Comparison of ENCODE assay signal across 8 cellular contexts in genomic region chr19:36331353-36332228, GRCh38. TPM values are rescaled to one million over a fixed set of nuclear protein-coding genes. Genes with fewer than 3 reads are reported as not detected.
A peak's percentile ranks its signal among the peaks of the same experiment; 100 is the strongest.
DNase-seq lines count a peak whose midpoint lies in the region; ATAC-seq and TF ChIP-seq lines count a peak whose summit lies in the region.

No MANE protein-coding gene starts in this region.

- H3K4me1 ChIP-seq in adrenal gland (replicated peaks in 1 of 2), result peaks cover 10% of the 10 kb centered on the region in 2 donors
- H3K4me1 ChIP-seq in heart left ventricle, result peaks cover 0 to 15% (median 12%) of the 10 kb centered on the region in 12 donors
- no peaks in the 10 kb centered on the region for H3K4me1 ChIP-seq in parathyroid adenoma
- peaks cover 0 to 14% (median 8%) of the 10 kb centered on the region in 4 donors for H3K4me1 ChIP-seq in tibial artery

- H3K27me3 ChIP-seq in adrenal gland (no peaks in the 10 kb centered on the region), heart left ventricle (no peaks in the 10 kb centered on the region), parathyroid adenoma (ENCODE audit: control insufficient read depth, insufficient read depth, low read length) (no peaks in the 10 kb centered on the region), tibial artery (no peaks in the 10 kb centered on the region)

- peak overlapping the region; percentile 51 for H2AFZ ChIP-seq in parathyroid adenoma

- H3K36me3 ChIP-seq in adrenal gland (replicated peaks in 1 of 2) (peaks cover 0 to 2% of the 10 kb centered on the region in 2 donors), heart left ventricle (peaks cover 0 to 26% (median 12%) of the 10 kb centered on the region in 9 donors), parathyroid adenoma (ENCODE audit: control insufficient read depth, insufficient read depth, low read length) (no peaks in the 10 kb centered on the region), tibial artery (peaks cover 26 to 40% (median 37%) of the 10 kb centered on the region in 3 donors)

- no peak overlapping the region for H3K27ac ChIP-seq in adrenal gland
- H3K27ac ChIP-seq in heart left ventricle, result peak overlapping the region in 7 of 12 donors; percentile 15 to 65 (median 58)
- no peak overlapping the region for H3K27ac ChIP-seq in parathyroid adenoma
- peak overlapping the region; percentile 40 to 55 for H3K27ac ChIP-seq in tibial artery

- ATAC-seq in GM18505 (IDR thresholded peaks at IDR 0.05; ENCODE audit: unreplicated experiment) (peak; percentile 79), SK-N-SH treated with all-trans-retinoic acid at 6 μM for 48 hours (peak; percentile 100), heart left ventricle (peak; percentile 97 to 100 (median 99)), HG03097 (IDR thresholded peaks at IDR 0.05; ENCODE audit: low FRiP score, unreplicated experiment) (no peak)

- H3K4me2 ChIP-seq in parathyroid adenoma (ENCODE audit: low read length), result peak overlapping the region; percentile 90

- peak in 2 of 6 experiments; percentile 38 to 39 for TF ChIP-seq CTCF in adrenal gland (IDR thresholded peaks at IDR 0.05)
- TF ChIP-seq CTCF in heart left ventricle (IDR thresholded peaks at IDR 0.05), result peak in 2 of 12 donors; percentile 9 to 11
- TF ChIP-seq CTCF in parathyroid adenoma (IDR thresholded peaks at IDR 0.05), result no peak
- TF ChIP-seq CTCF in tibial artery (IDR thresholded peaks at IDR 0.05), result peak; percentile 5 to 25

- peak; percentile 34 for TF ChIP-seq POLR2A in GM18505 (IDR thresholded peaks at IDR 0.05; ENCODE audit: borderline replicate concordance, extremely low read depth, insufficient read depth, insufficient read length)
- no peak for TF ChIP-seq POLR2A in adrenal gland (IDR thresholded peaks at IDR 0.05)
- peak in 1 of 2 donors; percentile 40 for TF ChIP-seq POLR2A in heart left ventricle (IDR thresholded peaks at IDR 0.05)

- H3K4me3 ChIP-seq in adrenal gland (peak overlapping the region in 3 of 4 donors; percentile 40 to 89 (median 61)), heart left ventricle (peak overlapping the region; percentile 65 to 95 (median 76)), parathyroid adenoma (ENCODE audit: low read depth, low read length) (peak overlapping the region; percentile 60), tibial artery (peak overlapping the region; percentile 79 to 90)

- no peaks in the 10 kb centered on the region for H3K9me3 ChIP-seq in adrenal gland (replicated peaks in 1 of 3)
- peaks cover 0 to 28% (median 0%) of the 10 kb centered on the region in 12 donors for H3K9me3 ChIP-seq in heart left ventricle
- H3K9me3 ChIP-seq in parathyroid adenoma (ENCODE audit: control insufficient read depth, low read length), result no peaks in the 10 kb centered on the region
- H3K9me3 ChIP-seq in tibial artery, result peaks cover 0 to 15% (median 0%) of the 10 kb centered on the region in 3 donors

- 0 to 1% (median 1%) methylated on average over 28 to 43 of the region's 43 CpGs for WGBS in adrenal gland, 4 donors
- 1% methylated on average over 35 to 43 of the region's 43 CpGs for whole genome bisulfite sequencing in heart left ventricle, 4 donors

- no peaks in the 10 kb centered on the region for H3K79me2 ChIP-seq in parathyroid adenoma

- DNase-seq in HUDEP-2 (lab: John Stamatoyannopoulos, UW; ENCODE audit: unreplicated experiment in 76 of 76), result peak in 42 of 76 experiments; percentile 4 to 76 (median 24)
- peak; percentile 90 to 98 (median 90) for DNase-seq in adrenal gland
- peak; percentile 87 to 91 (median 88) for DNase-seq in heart left ventricle
- peak; percentile 70 to 89 for DNase-seq in tibial artery

- intact Hi-C loops in adrenal gland (cut with DNase I), result no loop called here
- intact Hi-C loops in heart left ventricle (cut with DNase I), result loop anchor here in 1 of 10 donors (2.0 to 5.0 kb wide), 2 partner anchors 47 to 521 kb away; partner anchors contain the start of genes ZFP14 and ZNF345
- intact Hi-C loops in tibial artery (cut with DNase I; ENCODE audit: low total_unique reads), result no loop called here

- H3K9ac ChIP-seq in parathyroid adenoma, result no peak overlapping the region

TF ChIP-seq in SK-N-SH treated with all-trans-retinoic acid at 6 μM for 48 hours, 23 proteins besides CTCF, POLR2A, EP300 and RAD21:
- TF ChIP-seq SNAI2 (CRISPR knock-in tag; IDR thresholded peaks at IDR 0.05) (no peak), TCF4 (CRISPR knock-in tag; IDR thresholded peaks at IDR 0.05; ENCODE audit: borderline replicate concordance) (peak; percentile 53; the same call in 1 of the 2 replicates)
- TF ChIP-seq, protein P1, sequence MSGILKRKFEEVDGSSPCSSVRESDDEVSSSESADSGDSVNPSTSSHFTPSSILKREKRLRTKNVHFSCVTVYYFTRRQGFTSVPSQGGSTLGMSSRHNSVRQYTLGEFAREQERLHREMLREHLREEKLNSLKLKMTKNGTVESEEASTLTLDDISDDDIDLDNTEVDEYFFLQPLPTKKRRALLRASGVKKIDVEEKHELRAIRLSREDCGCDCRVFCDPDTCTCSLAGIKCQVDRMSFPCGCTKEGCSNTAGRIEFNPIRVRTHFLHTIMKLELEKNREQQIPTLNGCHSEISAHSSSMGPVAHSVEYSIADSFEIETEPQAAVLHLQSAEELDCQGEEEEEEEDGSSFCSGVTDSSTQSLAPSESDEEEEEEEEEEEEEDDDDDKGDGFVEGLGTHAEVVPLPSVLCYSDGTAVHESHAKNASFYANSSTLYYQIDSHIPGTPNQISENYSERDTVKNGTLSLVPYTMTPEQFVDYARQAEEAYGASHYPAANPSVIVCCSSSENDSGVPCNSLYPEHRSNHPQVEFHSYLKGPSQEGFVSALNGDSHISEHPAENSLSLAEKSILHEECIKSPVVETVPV (CRISPR knock-in tag; IDR thresholded peaks at IDR 0.05), result peak; percentile 27; the same call in 1 of the 2 replicates

RNA-seq across cellular contexts. Expression of gene ZFP14, which starts 47.4 kb away (rescaled TPM):
- total RNA-seq in adrenal gland, result 1 to 10 TPM; 2.2 to 9.1 (median 4.1) TPM
- 1 to 10 TPM; 1.7 to 4.5 (median 3.2) TPM for polyA plus RNA-seq in adrenal gland
- total RNA-seq in heart left ventricle, result 1 to 10 TPM; 1.3 to 5.1 (median 2.2) TPM
- 1 to 10 TPM in 1 of 2 donors, under 1 TPM in 1; 0.79 to 1.8 TPM for polyA plus RNA-seq in heart left ventricle

Comparison
In these comparisons a context has a peak if more than half of its experiments do, and no peak if none do; other contexts are left out.
1. DNase-seq: peak in every context shown above with its lines; median percentile 90 in adrenal gland; 88 in heart left ventricle; 80 in tibial artery; 24 in HUDEP-2.
2. H3K27ac ChIP-seq: peak in heart left ventricle (7 of 12) and tibial artery (2 of 2); none in adrenal gland (0 of 5) and parathyroid adenoma (single experiment).
3. Peak in every context shown above with its lines, with median percentiles within 50 percentile points of each other: H3K4me3 ChIP-seq.